8 cellular contexts compared by ENCODE assay signal in genomic region chr3:197949767-197950660, GRCh38. TPM values are rescaled to one million over a fixed set of nuclear protein-coding genes. Genes with fewer than 3 reads are reported as not detected.
DNase-seq lines count a peak whose midpoint lies in the region; ATAC-seq and TF ChIP-seq lines count a peak whose summit lies in the region.

Gene RPL35A, plus strand, starts transcription at chr3:197950190. Its CDS starts 778 bp downstream, at chr3:197950968.

- no peaks in the 10 kb centered on the region for H3K27me3 Mint-ChIP-seq in activated CD4-positive, alpha-beta T cell treated with anti-CD3 and anti-CD28 coated beads for 36 hours

- H3K27ac Mint-ChIP-seq in activated CD4-positive, alpha-beta T cell treated with anti-CD3 and anti-CD28 coated beads for 36 hours, result peak within 1 kb of the TSS; percentile 97

- CTCF ChIA-PET in activated CD4-positive, alpha-beta T cell treated with anti-CD3 and anti-CD28 coated beads for 36 hours (lab: Charles Lee), result interaction anchor here (1.3 to 2.0 kb wide), 2 partner anchors 44 to 122 kb away, joined by 3 to 8 read pairs; no protein-coding TSS in a partner anchor

- H3K4me3 Mint-ChIP-seq in activated CD4-positive, alpha-beta T cell treated with anti-CD3 and anti-CD28 coated beads for 36 hours, result peak within 1 kb of the TSS; percentile 87

- H3K9me3 Mint-ChIP-seq in activated CD4-positive, alpha-beta T cell treated with anti-CD3 and anti-CD28 coated beads for 36 hours (ENCODE audit: low read depth), result no peaks in the 10 kb centered on the region

- peak within 1 kb of the TSS; percentile 81 for H3K4me3 ChIP-seq in choroid plexus epithelial cell (ENCODE audit: low read depth, low read length)

- DNase-seq in Ammon's horn (ENCODE audit: low spot score) (peak; percentile 94), GM19238 (ENCODE audit: insufficient read length, low spot score) (peak; percentile 66), NCI-H524 (lab: John Stamatoyannopoulos, UW) (peak; percentile 98 to 99), choroid plexus epithelial cell (ENCODE audit: low read depth) (peak; percentile 96), kidney glomerular epithelial cell (lab: John Stamatoyannopoulos, UW) (peak; percentile 100)
- DNase-seq in activated CD4-positive, alpha-beta T cell treated with anti-CD3 and anti-CD28 coated beads for 36 hours, result peak; percentile 90
- DNase-seq in stimulated activated CD4-positive, alpha-beta T cell treated with anti-CD3 and anti-CD28 coated beads, Interleukin-1b, Interleukin-23, amount 100 ng/mL, for 1 hour (ENCODE audit: low read depth in 2 of 2), result peak; percentile 60

- peak; percentile 91 for ATAC-seq in HG03442 (IDR thresholded peaks at IDR 0.05; ENCODE audit: unreplicated experiment)
- ATAC-seq in activated CD4-positive, alpha-beta T cell treated with anti-CD3 and anti-CD28 coated beads for 36 hours, result peak; percentile 89

- peaks cover 47% of the 10 kb centered on the region for H3K4me1 Mint-ChIP-seq in activated CD4-positive, alpha-beta T cell treated with anti-CD3 and anti-CD28 coated beads for 36 hours

- POLR2A ChIA-PET in activated CD4-positive, alpha-beta T cell treated with anti-CD3 and anti-CD28 coated beads for 36 hours (lab: Charles Lee), result interaction anchor here (0.5 to 1.4 kb wide), 7 partner anchors 9 to 130 kb away, joined by 3 to 6 read pairs (median 3); no protein-coding TSS in a partner anchor

- H3K36me3 Mint-ChIP-seq in activated CD4-positive, alpha-beta T cell treated with anti-CD3 and anti-CD28 coated beads for 36 hours (ENCODE audit: low read depth), result peaks cover 50% of the 10 kb centered on the region

- no peak for TF ChIP-seq CTCF in choroid plexus epithelial cell (conservative IDR thresholded peaks at IDR 0.05; ENCODE audit: low read depth, low read length)

- intact Hi-C loops in activated CD4-positive, alpha-beta T cell treated with anti-CD3 and anti-CD28 coated beads for 36 hours (cut with DNase I, micrococcal nuclease), result loop anchor here (1.0 to 2.0 kb wide), 9 partner anchors 9 to 395 kb away; partner anchors contain the start of genes BDH1 (in 1 of the 2), FYTTD1 (in 1 of the 2), LMLN (in 1 of the 2) and LRCH3 (in 1 of the 2)

RNA-seq across cellular contexts. Expression of gene RPL35A, which starts in this region (rescaled TPM):
- 1,000 to 10,000 TPM; 1,121 to 1,734 TPM for total RNA-seq in activated CD4-positive, alpha-beta T cell treated with anti-CD3 and anti-CD28 coated beads for 36 hours

Comparison
In these comparisons a context has a peak if more than half of its experiments do, and no peak if none do; other contexts are left out.
1. Peak in every context shown above with its lines: DNase-seq, ATAC-seq and H3K4me3 ChIP-seq.